Comparison of ENCODE assay signal across 1 cellular context in genomic region chr13:95033890-95034289, GRCh38.
TF ChIP-seq lines count a peak whose summit lies in the region.

No MANE protein-coding gene starts in this region.

TF ChIP-seq in neural cell, 6 proteins besides CTCF, POLR2A, EP300 and RAD21 (continued from another document):
- TF ChIP-seq REST (IDR thresholded peaks at IDR 0.05; ENCODE audit: borderline replicate concordance): no peak
